20 cellular contexts compared by ENCODE assay signal in the genomic region with DNA sequence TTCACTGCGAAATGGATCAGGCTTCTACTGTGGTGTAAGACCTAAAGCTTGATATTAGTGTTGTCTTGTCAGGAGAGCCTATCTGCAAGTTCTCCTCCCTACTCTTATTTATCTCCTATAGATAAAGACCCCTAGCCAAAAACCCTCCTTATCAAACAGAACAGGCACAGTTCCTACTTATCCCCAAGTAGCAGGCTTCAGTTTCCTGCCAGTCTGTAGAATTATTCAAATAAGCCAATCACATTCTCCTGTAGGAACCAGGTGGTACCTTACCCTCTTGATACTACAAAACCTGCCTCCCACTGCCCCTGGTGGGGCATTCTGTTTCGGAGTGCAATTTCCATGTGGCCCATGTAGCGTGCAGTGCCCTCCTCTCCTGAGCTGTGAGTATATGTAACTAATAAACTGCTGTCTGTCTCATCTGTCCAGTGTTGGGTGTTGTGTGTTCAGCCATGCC. TPM values are rescaled to one million over a fixed set of nuclear protein-coding genes. Genes with fewer than 3 reads are reported as not detected.
A peak's percentile ranks its signal among the peaks of the same experiment; 100 is the strongest.
DNase-seq lines count a peak whose midpoint lies in the region; ATAC-seq, FAIRE-seq and TF ChIP-seq lines count a peak whose summit lies in the region.
"Had no signal": no experiment of that assay in that cellular context is flagged by ENCODE, and none has a peak within 500 bp of the region (broad histone marks: within the 10 kb centered on the region; RNA-seq: fewer than 3 reads in every experiment).

No MANE protein-coding gene starts in this region.

- ATAC-seq in GM18519 (IDR thresholded peaks at IDR 0.05; ENCODE audit: low FRiP score, unreplicated experiment) (no peak), HG03432 (IDR thresholded peaks at IDR 0.05; ENCODE audit: unreplicated experiment) (no peak), T-helper 17 cell (no peak), HG03025 (IDR thresholded peaks at IDR 0.05; ENCODE audit: low FRiP score, unreplicated experiment) (no peak)
- ATAC-seq: Right ventricle myocardium inferior had no signal

- H3K36me3 Mint-ChIP-seq in T-helper 17 cell (ENCODE audit: low read depth): no peaks in the 10 kb centered on the region

- TF ChIP-seq CTCF in WERI-Rb-1 (IDR thresholded peaks at IDR 0.05; ENCODE audit: low read depth, low read length): no peak

- H3K27ac ChIP-seq in WERI-Rb-1: peak overlapping the region; percentile 21; the same call in 1 of the 2 replicates
- H3K27ac ChIP-seq: BLaER1 treated with 17β-estradiol and CSF1 and Interleukin-3, amounts not matched to agents 10 nM and 100 nM; Peyer's patch; SK-N-MC had no signal

- peak; percentile 66 for FAIRE-seq in HTR-8/SVneo (lab: Jason Lieb, UNC)
- FAIRE-seq: A204.1 had no signal

- peaks cover 3% of the 10 kb centered on the region for H3K36me3 ChIP-seq in WERI-Rb-1
- H3K36me3 ChIP-seq: Peyer's patch had no signal

- H3K27me3 ChIP-seq in WERI-Rb-1 (ENCODE audit: insufficient read depth, low read depth, severe bottlenecking): no peaks in the 10 kb centered on the region
- H3K27me3 ChIP-seq: BLaER1 treated with 17β-estradiol and CSF1 and Interleukin-3, amounts not matched to agents 10 nM and 100 nM; Peyer's patch had no signal

- no peak overlapping the region for H3K4me3 Mint-ChIP-seq in T-helper 17 cell

- no peak overlapping the region for H3K27ac Mint-ChIP-seq in T-helper 17 cell

- DNase-seq in CMK (ENCODE audit: low read depth) (peak; percentile 95), HTR-8/SVneo (ENCODE audit: insufficient read length, low spot score) (no peak), WERI-Rb-1 (no peak), left kidney (ENCODE audit: low read depth, low spot score) (peak; percentile 19), T-helper 17 cell (no peak)
- DNase-seq: DMS153, EL, HCEC 1CT, KG1, NCI-H1092 treated with DMSO at 0.1 percent for 48 hours, NCI-H2081 treated with DMSO at 0.1 percent for 48 hours, NCI-H510A treated with DMSO at 0.1 percent for 48 hours, Peyer's patch had no signal

- peaks cover 7% of the 10 kb centered on the region for H3K4me1 Mint-ChIP-seq in T-helper 17 cell

- no peak overlapping the region for H3K4me3 ChIP-seq in WERI-Rb-1 (ENCODE audit: low read depth, low read length)
- H3K4me3 ChIP-seq: BLaER1 treated with 17β-estradiol and CSF1 and Interleukin-3, amounts not matched to agents 10 nM and 100 nM; Peyer's patch; SK-N-MC had no signal

- H3K27me3 Mint-ChIP-seq in T-helper 17 cell: no peaks in the 10 kb centered on the region

- H3K9me3 ChIP-seq in WERI-Rb-1 (ENCODE audit: severe bottlenecking) (no peaks in the 10 kb centered on the region), T-helper 17 cell (ENCODE audit: control insufficient read depth, low read length, poor library complexity, severe bottlenecking) (no peaks in the 10 kb centered on the region)
- H3K9me3 ChIP-seq: Peyer's patch had no signal

RNA-seq across cellular contexts. Expression of a gene that starts 28.7 kb away (rescaled TPM):
- total RNA-seq in T-helper 17 cell: 10 to 100 TPM in 1 of 2 donors, 1 to 10 TPM in 1; 4.4 to 26.4 TPM

Comparison
In these comparisons a context has a peak if more than half of its experiments do, and no peak if none do; other contexts are left out.
1. DNase-seq: peak in CMK (single experiment) and left kidney (single experiment); none in HTR-8/SVneo (single experiment), WERI-Rb-1 (single experiment) and T-helper 17 cell (0 of 3).